In the genomic region with DNA sequence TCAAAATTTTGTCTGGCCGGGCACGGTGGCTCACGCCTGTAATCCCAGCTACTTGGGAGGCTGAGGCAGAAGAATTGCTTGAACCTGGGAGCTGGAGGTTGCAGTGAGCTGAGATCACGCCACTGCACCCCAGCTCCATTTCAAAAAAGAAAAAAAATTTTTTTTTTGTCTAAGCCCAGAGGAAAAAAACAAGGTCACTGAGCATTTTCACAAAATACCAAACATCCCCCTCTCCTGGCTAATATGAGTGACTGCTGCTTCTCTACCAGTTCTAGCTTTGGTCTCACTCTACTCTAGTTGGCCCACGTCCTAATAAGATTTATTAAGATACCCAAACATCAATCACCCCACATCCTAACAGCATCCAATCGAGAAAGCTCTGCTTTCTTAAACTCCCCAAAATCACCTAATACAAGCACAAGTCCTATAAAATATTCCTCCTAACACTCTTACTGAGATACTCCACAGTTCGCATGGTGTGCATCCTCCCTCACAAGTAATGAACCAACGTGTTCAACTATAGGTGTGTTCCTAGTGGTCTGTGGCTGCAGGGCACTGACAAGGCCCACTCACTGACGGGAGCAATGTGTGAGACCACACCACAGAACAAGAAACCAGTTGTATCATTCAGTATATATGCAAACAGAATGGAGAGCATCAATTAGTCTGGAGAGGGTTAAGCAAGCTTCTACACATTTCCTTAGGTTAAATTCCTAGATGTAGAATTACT, we compare ENCODE assay signal across 1 cellular context.
TF ChIP-seq lines count a peak whose summit lies in the region.

No MANE protein-coding gene starts in this region.

TF ChIP-seq in WTC11, 78 proteins besides CTCF, POLR2A, EP300 and RAD21 (continued from another document):
- TF ChIP-seq, protein P1, sequence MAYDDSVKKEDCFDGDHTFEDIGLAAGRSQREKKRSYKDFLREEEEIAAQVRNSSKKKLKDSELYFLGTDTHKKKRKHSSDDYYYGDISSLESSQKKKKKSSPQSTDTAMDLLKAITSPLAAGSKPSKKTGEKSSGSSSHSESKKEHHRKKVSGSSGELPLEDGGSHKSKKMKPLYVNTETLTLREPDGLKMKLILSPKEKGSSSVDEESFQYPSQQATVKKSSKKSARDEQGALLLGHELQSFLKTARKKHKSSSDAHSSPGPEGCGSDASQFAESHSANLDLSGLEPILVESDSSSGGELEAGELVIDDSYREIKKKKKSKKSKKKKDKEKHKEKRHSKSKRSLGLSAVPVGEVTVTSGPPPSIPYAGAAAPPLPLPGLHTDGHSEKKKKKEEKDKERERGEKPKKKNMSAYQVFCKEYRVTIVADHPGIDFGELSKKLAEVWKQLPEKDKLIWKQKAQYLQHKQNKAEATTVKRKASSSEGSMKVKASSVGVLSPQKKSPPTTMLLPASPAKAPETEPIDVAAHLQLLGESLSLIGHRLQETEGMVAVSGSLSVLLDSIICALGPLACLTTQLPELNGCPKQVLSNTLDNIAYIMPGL (CRISPR knock-in tag; IDR thresholded peaks at IDR 0.05), result no peak
- TF ChIP-seq PRRX2 (CRISPR knock-in tag; IDR thresholded peaks at IDR 0.05), result no peak
TF ChIP-seq in WTC11: peak in this region for 0.
